1 cellular context compared by ENCODE assay signal in genomic region chr5:81349161-81349560, GRCh38.
TF ChIP-seq lines count a peak whose summit lies in the region.

No MANE protein-coding gene starts in this region.

TF ChIP-seq in GM23338, 12 proteins besides CTCF, POLR2A, EP300 and RAD21 (continued from another document):
- no peak for TF ChIP-seq REST (IDR thresholded peaks at IDR 0.05; ENCODE audit: unreplicated experiment)
- no peak for TF ChIP-seq NANOG (IDR thresholded peaks at IDR 0.05; ENCODE audit: borderline replicate concordance)
- no peak for TF ChIP-seq EZH2phosphoT487 (IDR thresholded peaks at IDR 0.05; ENCODE audit: unreplicated experiment)
- no peak for TF ChIP-seq JUNB (IDR thresholded peaks at IDR 0.05; ENCODE audit: unreplicated experiment)
